ENCODE assay signal across 1 cellular context in genomic region chr19:17556995-17557394, GRCh38.
TF ChIP-seq lines count a peak whose summit lies in the region.

No MANE protein-coding gene starts in this region.

TF ChIP-seq in IMR-90, 13 proteins besides CTCF, POLR2A, EP300 and RAD21 (continued from another document):
- TF ChIP-seq USF2 (IDR thresholded peaks at IDR 0.05; ENCODE audit: low read depth, low read length) = no peak
- TF ChIP-seq NFE2L2 (IDR thresholded peaks at IDR 0.05; ENCODE audit: low read depth, low read length) = no peak
- TF ChIP-seq MXI1 (IDR thresholded peaks at IDR 0.05; ENCODE audit: borderline replicate concordance, low read depth, low read length) = no peak
- TF ChIP-seq ELK1 (IDR thresholded peaks at IDR 0.05; ENCODE audit: borderline replicate concordance, low read depth, low read length) = no peak
- TF ChIP-seq CHD1 (IDR thresholded peaks at IDR 0.05; ENCODE audit: low read depth, low read length) = no peak
- no peak for TF ChIP-seq RCOR1 (IDR thresholded peaks at IDR 0.05; ENCODE audit: insufficient replicate concordance, low read length)
- TF ChIP-seq MAZ (IDR thresholded peaks at IDR 0.05; ENCODE audit: borderline replicate concordance, low read depth, low read length) = no peak
